In the genomic region with DNA sequence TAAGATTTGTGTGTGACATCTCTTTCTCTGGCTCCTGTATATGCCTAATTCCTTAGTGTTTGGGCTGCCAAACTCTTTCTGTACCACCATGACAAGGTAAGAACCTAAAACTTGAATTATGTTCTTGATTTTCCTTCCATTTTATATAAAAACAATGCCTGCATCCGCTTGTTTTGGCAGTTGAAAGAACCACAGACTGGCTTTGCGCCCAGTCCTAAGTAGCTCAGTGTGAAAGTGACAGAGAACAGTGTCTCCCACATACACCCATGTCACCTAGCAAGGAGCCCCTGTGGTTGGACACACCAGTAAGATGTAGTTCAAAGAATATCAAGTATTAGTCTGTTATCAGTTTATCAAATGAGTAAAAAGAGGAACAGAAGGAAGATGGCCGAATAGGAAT, we compare ENCODE assay signal across 25 cellular contexts. TPM values are rescaled to one million over a fixed set of nuclear protein-coding genes. Genes with fewer than 3 reads are reported as not detected.
DNase-seq lines count a peak whose midpoint lies in the region; ATAC-seq, FAIRE-seq and TF ChIP-seq lines count a peak whose summit lies in the region.
"Had no signal": no experiment of that assay in that cellular context is flagged by ENCODE, and none has a peak within 500 bp of the region (broad histone marks: within the 10 kb centered on the region; RNA-seq: fewer than 3 reads in every experiment).

No MANE protein-coding gene starts in this region.

- intact Hi-C loops in endothelial cell of umbilical vein (cut with micrococcal nuclease), result no loop called here

- no TSS peak for BruUV-seq in endothelial cell of umbilical vein (replicated peaks; lab: Mats Ljungman, UMichigan)

- peaks cover 22% of the 10 kb centered on the region for H3K4me1 ChIP-seq in endothelial cell of umbilical vein (ENCODE audit: control insufficient read depth, extremely low read depth, insufficient read depth, low read length)
- H3K4me1 ChIP-seq: BE2C had no signal

- H3K27me3 ChIP-seq in endothelial cell of umbilical vein (ENCODE audit: control insufficient read depth in 2 of 2, insufficient read depth in 2 of 2, low read length in 2 of 2), result no peaks in the 10 kb centered on the region
- H3K27me3 ChIP-seq: BE2C; BLaER1 treated with 17β-estradiol and CSF1 and Interleukin-3, amounts not matched to agents 10 nM and 100 nM had no signal

- POLR2A ChIA-PET in endothelial cell of umbilical vein (lab: Charles Lee) (no interaction called here), GM10248 (lab: Yijun Ruan, JAX) (no interaction called here)

- H3K4me3 ChIP-seq in endothelial cell of umbilical vein (replicated peaks in 1 of 3; ENCODE audit: insufficient read depth in 1 of 3, low read depth in 1 of 3, low read length in 3 of 3), result no peak overlapping the region
- H3K4me3 ChIP-seq: BLaER1 treated with 17β-estradiol and CSF1 and Interleukin-3, amounts not matched to agents 10 nM and 100 nM; GM23338 had no signal

- no peaks in the 10 kb centered on the region for H4K20me1 ChIP-seq in endothelial cell of umbilical vein (replicated peaks; ENCODE audit: control insufficient read depth, extremely low read depth, insufficient read depth, low read length)
- H4K20me1 ChIP-seq: BLaER1 treated with 17β-estradiol and CSF1 and Interleukin-3, amounts not matched to agents 10 nM and 100 nM had no signal

- ATAC-seq in HG03108 (IDR thresholded peaks at IDR 0.05; ENCODE audit: unreplicated experiment), result no peak
- ATAC-seq: GM23338, HCT116 had no signal

- H2AFZ ChIP-seq in endothelial cell of umbilical vein (ENCODE audit: low read depth, low read length), result no peak overlapping the region
- H2AFZ ChIP-seq: GM23338 had no signal

- H3K79me2 ChIP-seq in endothelial cell of umbilical vein (ENCODE audit: control insufficient read depth, insufficient read depth, low read length), result no peaks in the 10 kb centered on the region

- TF ChIP-seq CTCF in endothelial cell of umbilical vein (IDR thresholded peaks at IDR 0.05; ENCODE audit: extremely low read depth in 1 of 2, insufficient read depth in 1 of 2, low read depth in 1 of 2, low read length in 2 of 2) (no peak), GM10248 (IDR thresholded peaks at IDR 0.05; ENCODE audit: control extremely low read depth, extremely low read depth, low read depth, missing control alignments) (no peak)

- no peak overlapping the region for H3K27ac ChIP-seq in endothelial cell of umbilical vein (ENCODE audit: insufficient read depth, low read depth, low read length)
- H3K27ac ChIP-seq: BLaER1 treated with 17β-estradiol and CSF1 and Interleukin-3, amounts not matched to agents 10 nM and 100 nM had no signal

- peak; percentile 40 to 55 for DNase-seq in dermis microvascular lymphatic vessel endothelial cell (ENCODE audit: low read depth in 2 of 2)
- peak; percentile 58 for DNase-seq in endothelial cell of umbilical vein (ENCODE audit: low read depth, low spot score)
- peak; percentile 14 to 55 for DNase-seq in lung microvascular endothelial cell (ENCODE audit: low read depth in 2 of 2)
- no peak for DNase-seq in erythroblast (lab: John Stamatoyannopoulos, UW)
- no peak for DNase-seq in GM10248 (ENCODE audit: extremely low spot score)
- DNase-seq: ACHN; AML-193; BE2C; CD4-positive, alpha-beta T cell; CD8-positive, alpha-beta memory T cell; DMS 273 treated with DMSO at 0.1 percent for 48 hours; DMS79; EL; GDM1; H9 had no signal

- peak overlapping the region; percentile 62 for H3K4me2 ChIP-seq in endothelial cell of umbilical vein (ENCODE audit: insufficient read depth, low read length)
- H3K4me2 ChIP-seq: GM23338 had no signal

- FAIRE-seq in endothelial cell of umbilical vein (lab: Jason Lieb, UNC), result no peak
- FAIRE-seq: A204.1, D721Med, GM12891, GM18507 had no signal

- no peak overlapping the region for H3K9ac ChIP-seq in endothelial cell of umbilical vein (replicated peaks; ENCODE audit: extremely low read depth, insufficient read depth, low read length)
- H3K9ac ChIP-seq: BLaER1 treated with 17β-estradiol and CSF1 and Interleukin-3, amounts not matched to agents 10 nM and 100 nM had no signal

- TF ChIP-seq POLR2A in endothelial cell of umbilical vein (IDR thresholded peaks at IDR 0.05; ENCODE audit: low read depth, low read length) (no peak), erythroblast (IDR thresholded peaks at IDR 0.05; ENCODE audit: low read length) (no peak)

- no peaks in the 10 kb centered on the region for H3K9me1 ChIP-seq in endothelial cell of umbilical vein (replicated peaks; ENCODE audit: control insufficient read depth, extremely low read depth, insufficient read depth, low read length)

- no peaks in the 10 kb centered on the region for H3K9me3 ChIP-seq in endothelial cell of umbilical vein (replicated peaks; ENCODE audit: control insufficient read depth, insufficient read depth, low read length)
- H3K9me3 ChIP-seq: BE2C had no signal

- CTCF ChIA-PET in endothelial cell of umbilical vein (lab: Charles Lee) (interaction anchor here (0.5 to 1.0 kb wide), 2 partner anchors 56 to 87 kb away, joined by 3 read pairs; no protein-coding TSS in a partner anchor), GM10248 (lab: Yijun Ruan, JAX) (no interaction called here)

- H3K36me3 ChIP-seq in endothelial cell of umbilical vein (ENCODE audit: control insufficient read depth in 2 of 2, extremely low read depth in 1 of 2, insufficient read depth in 2 of 2, low read length in 2 of 2), result no peaks in the 10 kb centered on the region
- H3K36me3 ChIP-seq: BE2C; BLaER1 treated with 17β-estradiol and CSF1 and Interleukin-3, amounts not matched to agents 10 nM and 100 nM had no signal

- dilution Hi-C loops in endothelial cell of umbilical vein (cut with MboI; ENCODE audit: extremely low pct_ligation_motif_present, low sequenced_read_pairs), result no loop called here

TF ChIP-seq in endothelial cell of umbilical vein, 7 proteins besides CTCF, POLR2A, EP300 and RAD21:
- TF ChIP-seq JUN (IDR thresholded peaks at IDR 0.05; ENCODE audit: borderline replicate concordance, insufficient read depth, insufficient read length, low read depth) (no peak), FOS (IDR thresholded peaks at IDR 0.05; ENCODE audit: borderline replicate concordance, insufficient read depth, low read length) (no peak), GATA2 (IDR thresholded peaks at IDR 0.05; ENCODE audit: insufficient read depth, insufficient read length, low read depth, low read length) (no peak), POLR2AphosphoS5 (IDR thresholded peaks at IDR 0.05; ENCODE audit: insufficient read depth, low read depth, low read length) (no peak), MYC (IDR thresholded peaks at IDR 0.05; ENCODE audit: low read depth, low read length) (no peak), EZH2 (IDR thresholded peaks at IDR 0.05; ENCODE audit: borderline replicate concordance, low read depth, low read length, severe bottlenecking) (no peak)
- TF ChIP-seq, protein P1, sequence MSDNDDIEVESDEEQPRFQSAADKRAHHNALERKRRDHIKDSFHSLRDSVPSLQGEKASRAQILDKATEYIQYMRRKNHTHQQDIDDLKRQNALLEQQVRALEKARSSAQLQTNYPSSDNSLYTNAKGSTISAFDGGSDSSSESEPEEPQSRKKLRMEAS (IDR thresholded peaks at IDR 0.05; ENCODE audit: insufficient read depth, insufficient read length), result no peak

RNA-seq across cellular contexts. Expression of a gene that starts 40.7 kb away (rescaled TPM):
- total RNA-seq in dermis microvascular lymphatic vessel endothelial cell (under 0.01 TPM in 1 of 2 replicates, not detected in the other), endothelial cell of umbilical vein (not detected in 2 replicates), lung microvascular endothelial cell (not detected in 2 replicates)
- not detected in 2 replicates for polyA plus RNA-seq in endothelial cell of umbilical vein
- not detected in 2 replicates for polyA plus RNA-seq in endothelial cell of umbilical vein (2011; cell fraction: cytosol; rRNA removed)
- not detected in 2 replicates for polyA plus RNA-seq in endothelial cell of umbilical vein (2011; cell fraction: nucleus; rRNA removed)
- not detected in 2 replicates for polyA plus RNA-seq in endothelial cell of umbilical vein (2012)
- polyA minus RNA-seq in endothelial cell of umbilical vein, result not detected in 2 replicates
- not detected for polyA minus RNA-seq in endothelial cell of umbilical vein (2011; cell fraction: cytosol; rRNA and poly(A)+ RNA removed)
- polyA minus RNA-seq in endothelial cell of umbilical vein (2011; cell fraction: nucleus; rRNA and poly(A)+ RNA removed), result not detected in 2 replicates
- total RNA-seq: CD4-positive, alpha-beta T cell; CD8-positive, alpha-beta memory T cell; H4 had no signal
- polyA plus RNA-seq: CD14-positive monocyte; CD8-positive, alpha-beta memory T cell had no signal

RNA-seq across cellular contexts. Expression of a gene that starts 48.6 kb away (rescaled TPM):
- 0.13 TPM in 2 replicates for total RNA-seq in dermis microvascular lymphatic vessel endothelial cell
- total RNA-seq in endothelial cell of umbilical vein, result 3.2 and 3.5 TPM in 2 replicates
- 1.4 TPM in 2 replicates for polyA plus RNA-seq in endothelial cell of umbilical vein
- polyA plus RNA-seq in endothelial cell of umbilical vein (2011; cell fraction: cytosol; rRNA removed), result 0.58 and 0.63 TPM in 2 replicates
- polyA plus RNA-seq in endothelial cell of umbilical vein (2011; cell fraction: nucleus; rRNA removed), result 14.1 and 15.5 TPM in 2 replicates
- 0.56 and 0.82 TPM in 2 replicates for polyA plus RNA-seq in endothelial cell of umbilical vein (2012)
- 8.1 and 14.5 TPM in 2 replicates for polyA minus RNA-seq in endothelial cell of umbilical vein
- polyA minus RNA-seq in endothelial cell of umbilical vein (2011; cell fraction: cytosol; rRNA and poly(A)+ RNA removed), result not detected
- 37.9 and 41.9 TPM in 2 replicates for polyA minus RNA-seq in endothelial cell of umbilical vein (2011; cell fraction: nucleus; rRNA and poly(A)+ RNA removed)
- 0.20 and 0.44 TPM in 2 replicates for total RNA-seq in lung microvascular endothelial cell
- total RNA-seq: CD4-positive, alpha-beta T cell; CD8-positive, alpha-beta memory T cell; H4; H9 had no signal
- polyA plus RNA-seq: CD8-positive, alpha-beta memory T cell; GM23338 had no signal

Comparison
In these comparisons a context has a peak if more than half of its experiments do, and no peak if none do; other contexts are left out.
1. DNase-seq: peak in dermis microvascular lymphatic vessel endothelial cell (2 of 2), endothelial cell of umbilical vein (single experiment) and lung microvascular endothelial cell (2 of 2); none in erythroblast (0 of 2) and GM10248 (single experiment).